In the genomic region with DNA sequence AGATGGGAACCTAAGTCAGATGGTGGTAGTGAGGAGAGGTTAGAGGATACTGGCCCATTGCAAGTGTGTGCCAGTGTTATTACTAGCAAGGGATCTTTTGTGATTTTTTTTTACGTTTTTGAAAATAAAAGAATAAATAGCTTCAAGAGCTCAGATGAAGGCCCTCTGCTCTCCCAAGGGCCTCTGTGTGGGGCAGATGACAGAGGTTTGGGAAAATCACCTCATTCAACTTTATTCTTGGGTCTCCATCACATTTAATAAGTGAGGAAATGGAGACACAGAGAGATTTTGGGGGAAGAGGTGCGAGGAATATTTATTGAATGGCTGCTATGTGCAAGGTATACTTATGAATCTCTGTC, we compare ENCODE assay signal across 1 cellular context.
A peak's percentile ranks its signal among the peaks of the same experiment; 100 is the strongest.
TF ChIP-seq lines count a peak whose summit lies in the region.

No MANE protein-coding gene starts in this region.

TF ChIP-seq in K562, 482 proteins besides CTCF, POLR2A, EP300 and RAD21:
- TF ChIP-seq SRSF9 (IDR thresholded peaks at IDR 0.05; ENCODE audit: borderline replicate concordance, low read depth, low read length) (no peak), NFYB (IDR thresholded peaks at IDR 0.05; ENCODE audit: extremely low read depth, insufficient read length) (no peak), ZNF124 (CRISPR knock-in tag; IDR thresholded peaks at IDR 0.05) (no peak), RBM25 (IDR thresholded peaks at IDR 0.05; ENCODE audit: low read depth, low read length, severe bottlenecking) (peak; percentile 4), E2F3 (CRISPR knock-in tag; IDR thresholded peaks at IDR 0.05) (no peak), FOXA3 (CRISPR knock-in tag; conservative IDR thresholded peaks at IDR 0.05 in 1 of 2, IDR thresholded peaks at IDR 0.05 in 1 of 2) (no peak), KDM1A (IDR thresholded peaks at IDR 0.05) (0 out of 4 replicates have a peak, but pooled peaks of 1 of the 2 experiments have one; percentile 4), POU5F1 (IDR thresholded peaks at IDR 0.05; ENCODE audit: borderline replicate concordance, low read depth, low read length, partially characterized antibody) (no peak)
- TF ChIP-seq, protein P1, sequence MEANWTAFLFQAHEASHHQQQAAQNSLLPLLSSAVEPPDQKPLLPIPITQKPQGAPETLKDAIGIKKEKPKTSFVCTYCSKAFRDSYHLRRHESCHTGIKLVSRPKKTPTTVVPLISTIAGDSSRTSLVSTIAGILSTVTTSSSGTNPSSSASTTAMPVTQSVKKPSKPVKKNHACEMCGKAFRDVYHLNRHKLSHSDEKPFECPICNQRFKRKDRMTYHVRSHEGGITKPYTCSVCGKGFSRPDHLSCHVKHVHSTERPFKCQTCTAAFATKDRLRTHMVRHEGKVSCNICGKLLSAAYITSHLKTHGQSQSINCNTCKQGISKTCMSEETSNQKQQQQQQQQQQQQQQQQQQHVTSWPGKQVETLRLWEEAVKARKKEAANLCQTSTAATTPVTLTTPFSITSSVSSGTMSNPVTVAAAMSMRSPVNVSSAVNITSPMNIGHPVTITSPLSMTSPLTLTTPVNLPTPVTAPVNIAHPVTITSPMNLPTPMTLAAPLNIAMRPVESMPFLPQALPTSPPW (CRISPR knock-in tag; IDR thresholded peaks at IDR 0.05) = no peak
- TF ChIP-seq, protein P2, sequence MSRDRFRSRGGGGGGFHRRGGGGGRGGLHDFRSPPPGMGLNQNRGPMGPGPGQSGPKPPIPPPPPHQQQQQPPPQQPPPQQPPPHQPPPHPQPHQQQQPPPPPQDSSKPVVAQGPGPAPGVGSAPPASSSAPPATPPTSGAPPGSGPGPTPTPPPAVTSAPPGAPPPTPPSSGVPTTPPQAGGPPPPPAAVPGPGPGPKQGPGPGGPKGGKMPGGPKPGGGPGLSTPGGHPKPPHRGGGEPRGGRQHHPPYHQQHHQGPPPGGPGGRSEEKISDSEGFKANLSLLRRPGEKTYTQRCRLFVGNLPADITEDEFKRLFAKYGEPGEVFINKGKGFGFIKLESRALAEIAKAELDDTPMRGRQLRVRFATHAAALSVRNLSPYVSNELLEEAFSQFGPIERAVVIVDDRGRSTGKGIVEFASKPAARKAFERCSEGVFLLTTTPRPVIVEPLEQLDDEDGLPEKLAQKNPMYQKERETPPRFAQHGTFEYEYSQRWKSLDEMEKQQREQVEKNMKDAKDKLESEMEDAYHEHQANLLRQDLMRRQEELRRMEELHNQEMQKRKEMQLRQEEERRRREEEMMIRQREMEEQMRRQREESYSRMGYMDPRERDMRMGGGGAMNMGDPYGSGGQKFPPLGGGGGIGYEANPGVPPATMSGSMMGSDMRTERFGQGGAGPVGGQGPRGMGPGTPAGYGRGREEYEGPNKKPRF (IDR thresholded peaks at IDR 0.05; ENCODE audit: low read depth, low read length) = no peak
TF ChIP-seq in K562: peak in this region for 2.
